In genomic region chr19:44113784-44114390, GRCh38 we compare ENCODE assay signal across 8 cellular contexts. TPM values are rescaled to one million over a fixed set of nuclear protein-coding genes. Genes with fewer than 3 reads are reported as not detected.
DNase-seq lines count a peak whose midpoint lies in the region; ATAC-seq and TF ChIP-seq lines count a peak whose summit lies in the region.

No MANE protein-coding gene starts in this region.

- no peaks in the 10 kb centered on the region for H4K20me1 ChIP-seq in Loucy (ENCODE audit: insufficient read depth, low read length, poor library complexity, severe bottlenecking)

- peak in 1 of 2 donors; percentile 8 for ATAC-seq in activated T-cell treated with anti-CD3 and anti-CD28 coated beads, Interleukin-2, amount 50 U/mL, for 4 hours
- ATAC-seq in left lobe of liver: no peak
- no peak for ATAC-seq in GM21528 (IDR thresholded peaks at IDR 0.05; ENCODE audit: low FRiP score, unreplicated experiment)

- no peaks in the 10 kb centered on the region for H3K9me3 ChIP-seq in Loucy (ENCODE audit: insufficient read depth, low read depth, low read length)
- H3K9me3 ChIP-seq in tibial nerve: peaks cover 0 to 33% (median 5%) of the 10 kb centered on the region in 4 donors

- in situ Hi-C loops in brain microvascular endothelial cell (cut with HindIII; ENCODE audit: low pct_ligation_motif_present, low sequenced_read_pairs): no loop called here

- no peak for DNase-seq in activated T-cell treated with anti-CD3 and anti-CD28 coated beads, Interleukin-2, amount 50 U/mL, for 4 hours
- no peak for DNase-seq in activated T-cell treated with anti-CD3 and anti-CD28 coated beads for 4 hours
- no peak for DNase-seq in brain microvascular endothelial cell
- DNase-seq in left lobe of liver (ENCODE audit: low spot score): peak; percentile 46
- DNase-seq in tibial nerve (ENCODE audit: low spot score in 2 of 2): no peak
- DNase-seq in OCI-M1 (lab: John Stamatoyannopoulos, UW): no peak

- H3K79me2 ChIP-seq in Loucy (ENCODE audit: insufficient read depth, low read length): peaks cover 13% of the 10 kb centered on the region

- 2 to 5% methylated on average over 16 to 18 of the region's 18 CpGs for WGBS in tibial nerve, 2 donors

- TF ChIP-seq CTCF in Loucy (conservative IDR thresholded peaks at IDR 0.05; ENCODE audit: low read length): no peak
- TF ChIP-seq CTCF in brain microvascular endothelial cell (IDR thresholded peaks at IDR 0.05; ENCODE audit: low read depth, low read length, missing control alignments): no peak
- TF ChIP-seq CTCF in tibial nerve (IDR thresholded peaks at IDR 0.05): no peak

- TF ChIP-seq EP300 in tibial nerve (IDR thresholded peaks at IDR 0.05): no peak

- peak overlapping the region; percentile 98 for H3K4me3 Mint-ChIP-seq in activated T-cell treated with anti-CD3 and anti-CD28 coated beads, Interleukin-2, amount 50 U/mL, for 4 hours

- TF ChIP-seq POLR2A in tibial nerve (IDR thresholded peaks at IDR 0.05): no peak

- H3K27ac ChIP-seq in brain microvascular endothelial cell: peak overlapping the region; percentile 72
- peak overlapping the region in 3 of 4 donors; percentile 58 to 72 (median 61) for H3K27ac ChIP-seq in tibial nerve

- peak overlapping the region; percentile 83 for H3K9ac ChIP-seq in Loucy (ENCODE audit: low read depth, low read length, poor library complexity, severe bottlenecking)

- no peaks in the 10 kb centered on the region for H3K27me3 Mint-ChIP-seq in activated T-cell treated with anti-CD3 and anti-CD28 coated beads, Interleukin-2, amount 50 U/mL, for 4 hours (ENCODE audit: low read depth)

- H3K4me1 Mint-ChIP-seq in activated T-cell treated with anti-CD3 and anti-CD28 coated beads, Interleukin-2, amount 50 U/mL, for 4 hours (ENCODE audit: low read depth): peaks cover 26% of the 10 kb centered on the region

- H3K4me3 ChIP-seq in Loucy (ENCODE audit: low read length, poor library complexity, severe bottlenecking) (peak overlapping the region; percentile 78), brain microvascular endothelial cell (ENCODE audit: low read depth, low read length) (peak overlapping the region; percentile 91), tibial nerve (peak overlapping the region; percentile 44 to 90 (median 64))

- no peaks in the 10 kb centered on the region for H3F3A ChIP-seq in Loucy (ENCODE audit: low read depth)

- H3K4me1 ChIP-seq in Loucy (ENCODE audit: insufficient read depth, low read length, poor library complexity, severe bottlenecking) (peaks cover 13% of the 10 kb centered on the region), tibial nerve (peaks cover 0 to 24% (median 16%) of the 10 kb centered on the region in 4 donors)

- peaks cover 22% of the 10 kb centered on the region for H3K36me3 Mint-ChIP-seq in activated T-cell treated with anti-CD3 and anti-CD28 coated beads, Interleukin-2, amount 50 U/mL, for 4 hours (ENCODE audit: insufficient read depth)

- H3K4me2 ChIP-seq in Loucy (ENCODE audit: low read depth, low read length, poor library complexity, severe bottlenecking): peak overlapping the region; percentile 79

- H3K27me3 ChIP-seq in Loucy (ENCODE audit: insufficient read depth, low read length, poor library complexity, severe bottlenecking) (no peaks in the 10 kb centered on the region), brain microvascular endothelial cell (replicated peaks) (no peaks in the 10 kb centered on the region), tibial nerve (no peaks in the 10 kb centered on the region)

- peaks cover 21% of the 10 kb centered on the region for H3K9me3 Mint-ChIP-seq in activated T-cell treated with anti-CD3 and anti-CD28 coated beads, Interleukin-2, amount 50 U/mL, for 4 hours

- H3K9me2 ChIP-seq in Loucy (replicated peaks; ENCODE audit: low read depth, low read length): no peaks in the 10 kb centered on the region

- H3K36me3 ChIP-seq in Loucy (ENCODE audit: insufficient read depth, low read length): peaks cover 5% of the 10 kb centered on the region; the same call in 1 of the 2 replicates
- H3K36me3 ChIP-seq in brain microvascular endothelial cell (replicated peaks): peaks cover 6% of the 10 kb centered on the region
- H3K36me3 ChIP-seq in tibial nerve: peaks cover 0 to 50% (median 5%) of the 10 kb centered on the region in 3 donors

- peak overlapping the region; percentile 97 for H2AFZ ChIP-seq in Loucy (ENCODE audit: low read length)

RNA-seq across cellular contexts. Expression of gene ZNF225, which starts 0.7 kb away (rescaled TPM):
- total RNA-seq in activated T-cell treated with anti-CD3 and anti-CD28 coated beads, Interleukin-2, amount 50 U/mL, for 4 hours: 1 to 10 TPM; 1.2 to 2.4 (median 1.4) TPM
- 1.8 TPM for total RNA-seq in left lobe of liver
- total RNA-seq in tibial nerve: 10 to 100 TPM in 1 of 4 donors, 1 to 10 TPM in 3; 1.8 to 10.1 (median 4.6) TPM

RNA-seq across cellular contexts. Expression of gene ZNF224, which starts 19.7 kb away (rescaled TPM):
- 1 to 10 TPM; 8.2 to 9.4 (median 8.6) TPM for total RNA-seq in activated T-cell treated with anti-CD3 and anti-CD28 coated beads, Interleukin-2, amount 50 U/mL, for 4 hours
- total RNA-seq in left lobe of liver: 9.7 TPM
- total RNA-seq in tibial nerve: 10 to 100 TPM; 16.2 to 34.1 (median 28.4) TPM

RNA-seq across cellular contexts. Expression of gene ZNF234, which starts 27.5 kb away (rescaled TPM):
- 1 to 10 TPM; 3.5 to 5.3 (median 5.2) TPM for total RNA-seq in activated T-cell treated with anti-CD3 and anti-CD28 coated beads, Interleukin-2, amount 50 U/mL, for 4 hours
- total RNA-seq in left lobe of liver: 3.6 TPM
- total RNA-seq in tibial nerve: 1 to 10 TPM; 6.9 to 7.9 (median 7.1) TPM

RNA-seq across cellular contexts. Expression of gene ZNF284, which starts 41.9 kb away (rescaled TPM):
- total RNA-seq in activated T-cell treated with anti-CD3 and anti-CD28 coated beads, Interleukin-2, amount 50 U/mL, for 4 hours: 1 to 10 TPM; 1.3 to 1.5 (median 1.4) TPM
- total RNA-seq in left lobe of liver (0.68 TPM), tibial nerve (1 to 10 TPM; 1.8 to 3.1 (median 2.0) TPM)

RNA-seq across cellular contexts. Expression of gene ZNF226, which starts 51.0 kb away (rescaled TPM):
- 1 to 10 TPM; 5.2 to 9.7 (median 5.7) TPM for total RNA-seq in activated T-cell treated with anti-CD3 and anti-CD28 coated beads, Interleukin-2, amount 50 U/mL, for 4 hours
- total RNA-seq in left lobe of liver: 8.3 TPM
- 10 to 100 TPM; 18.0 to 29.1 (median 23.3) TPM for total RNA-seq in tibial nerve
